In the genomic region with DNA sequence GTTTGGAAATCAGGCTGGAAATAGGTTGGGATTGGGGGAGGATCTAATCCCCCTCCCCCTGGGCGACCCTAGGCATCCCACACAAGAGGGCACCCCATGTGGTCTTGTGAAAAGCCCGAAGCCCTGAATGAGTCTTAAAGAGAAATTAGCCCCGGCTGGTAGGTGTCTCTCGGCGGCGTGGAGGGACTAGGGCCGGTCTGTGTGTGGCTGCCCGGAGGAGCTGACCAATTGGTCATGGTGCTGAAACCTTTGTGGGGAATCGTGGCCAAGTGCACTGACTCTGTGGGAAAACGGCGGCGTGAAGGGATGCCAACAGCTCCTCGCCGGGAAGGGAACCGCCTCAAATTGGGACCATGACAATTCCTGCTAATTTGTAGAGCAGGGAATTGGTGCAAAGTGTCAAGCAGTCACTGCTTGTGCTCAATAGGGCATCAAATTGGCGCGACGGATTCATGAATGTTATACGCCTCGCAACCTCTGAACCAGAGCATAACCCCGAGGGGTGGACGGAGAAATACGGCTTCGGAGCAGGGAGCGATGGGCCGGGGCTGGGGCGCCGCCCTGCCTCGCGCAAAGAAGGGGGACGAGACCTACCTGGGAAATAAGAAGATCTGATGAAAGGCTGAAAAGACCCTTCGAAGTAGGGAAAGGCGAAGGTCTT, we compare ENCODE assay signal across 8 cellular contexts. TPM values are rescaled to one million over a fixed set of nuclear protein-coding genes. Genes with fewer than 3 reads are reported as not detected.
DNase-seq lines count a peak whose midpoint lies in the region; ATAC-seq and TF ChIP-seq lines count a peak whose summit lies in the region.

No MANE protein-coding gene starts in this region.

- intact Hi-C loops in spleen (cut with DNase I; ENCODE audit: low total_unique reads) = no loop called here

- H3K27ac ChIP-seq in iPS-18a (ENCODE audit: low read length) (no peak overlapping the region), spleen (no peak overlapping the region)

- H3K27me3 Mint-ChIP-seq in activated naive CD4-positive, alpha-beta T cell treated with anti-CD3 and anti-CD28 coated beads, Interleukin-2, amount 10 ng/mL, durations not matched to agents 7 days and 5 days = peaks cover 97% of the 10 kb centered on the region

- H3K9ac ChIP-seq in adipocyte (ENCODE audit: low read length) (no peak overlapping the region), iPS-18a (ENCODE audit: low read length) (no peak overlapping the region)

- H3K4me1 Mint-ChIP-seq in activated naive CD4-positive, alpha-beta T cell treated with anti-CD3 and anti-CD28 coated beads, Interleukin-2, amount 10 ng/mL, durations not matched to agents 7 days and 5 days = peaks cover 41% of the 10 kb centered on the region

- peak overlapping the region; percentile 76 for H3K27ac Mint-ChIP-seq in activated naive CD4-positive, alpha-beta T cell treated with anti-CD3 and anti-CD28 coated beads, Interleukin-2, amount 10 ng/mL, durations not matched to agents 7 days and 5 days

- H3K36me3 ChIP-seq in adipocyte (ENCODE audit: control insufficient read depth, insufficient read depth, low read length, severe bottlenecking) = no peaks in the 10 kb centered on the region
- H3K36me3 ChIP-seq in iPS-18a (ENCODE audit: control insufficient read depth, low read depth, low read length) = no peaks in the 10 kb centered on the region
- no peaks in the 10 kb centered on the region for H3K36me3 ChIP-seq in spleen

- H3K4me3 Mint-ChIP-seq in activated naive CD4-positive, alpha-beta T cell treated with anti-CD3 and anti-CD28 coated beads, Interleukin-2, amount 10 ng/mL, durations not matched to agents 7 days and 5 days = peak overlapping the region; percentile 35

- CTCF ChIA-PET in activated naive CD4-positive, alpha-beta T cell treated with anti-CD3 and anti-CD28 coated beads, Interleukin-2, amount 10 ng/mL, durations not matched to agents 7 days and 5 days (lab: Charles Lee) = no interaction called here

- no peak for TF ChIP-seq POLR2A in spleen (IDR thresholded peaks at IDR 0.05)

- no peak for TF ChIP-seq CTCF in spleen (IDR thresholded peaks at IDR 0.05 in 8 of 11, conservative IDR thresholded peaks at IDR 0.05 in 3 of 11)

- peak; percentile 32 for DNase-seq in activated naive CD4-positive, alpha-beta T cell treated with anti-CD3 and anti-CD28 coated beads, Interleukin-2, amount 10 ng/mL, durations not matched to agents 7 days and 5 days
- no peak for DNase-seq in activated naive CD4-positive, alpha-beta T cell treated with anti-CD3 and anti-CD28 coated beads, Interleukin-2, amount 50 U/mL, for 16 hours
- DNase-seq in adipocyte (ENCODE audit: low read depth) (peak; percentile 82), spleen (no peak), AML-193 (lab: John Stamatoyannopoulos, UW) (no peak)
- peak; percentile 22 for DNase-seq in stimulated activated naive CD8-positive, alpha-beta T cell treated with anti-CD3 and anti-CD28 coated beads, Interleukin-15, Interleukin-2, amounts not matched to agents 100 U/mL and 50 U/mL, for 24 hours
- DNase-seq in stimulated activated CD4-positive, alpha-beta T cell treated with anti-CD3 and anti-CD28 coated beads, Interleukin-4, amount 100 ng/mL, for 4 hours = no peak

- H3K9me3 Mint-ChIP-seq in activated naive CD4-positive, alpha-beta T cell treated with anti-CD3 and anti-CD28 coated beads, Interleukin-2, amount 10 ng/mL, durations not matched to agents 7 days and 5 days = peaks cover 9% of the 10 kb centered on the region

- peaks cover 24% of the 10 kb centered on the region for H3K4me1 ChIP-seq in adipocyte (ENCODE audit: control insufficient read depth, insufficient read depth, low read length)
- H3K4me1 ChIP-seq in iPS-18a (ENCODE audit: control insufficient read depth, low read depth, low read length) = peaks cover 59% of the 10 kb centered on the region
- H3K4me1 ChIP-seq in spleen = peaks cover 6 to 34% (median 27%) of the 10 kb centered on the region in 6 donors

- H3K27me3 ChIP-seq in adipocyte (replicated peaks; ENCODE audit: control insufficient read depth, insufficient read depth, low read length) = peaks cover 72% of the 10 kb centered on the region
- peaks cover 100% of the 10 kb centered on the region for H3K27me3 ChIP-seq in iPS-18a (ENCODE audit: control insufficient read depth, insufficient read depth, low read length)
- peaks cover 22 to 100% (median 99%) of the 10 kb centered on the region in 7 donors for H3K27me3 ChIP-seq in spleen (replicated peaks in 1 of 7)

- ATAC-seq in stimulated activated naive CD8-positive, alpha-beta T cell treated with anti-CD3 and anti-CD28 coated beads, Interleukin-15, Interleukin-2, amounts not matched to agents 100 U/mL and 50 U/mL, for 24 hours = no peak

- peaks cover 7% of the 10 kb centered on the region for H3K9me3 ChIP-seq in adipocyte (ENCODE audit: control insufficient read depth, low read length)
- H3K9me3 ChIP-seq in iPS-18a (ENCODE audit: control insufficient read depth, low read depth, low read length) = no peaks in the 10 kb centered on the region
- H3K9me3 ChIP-seq in spleen = peaks cover 0 to 13% (median 0%) of the 10 kb centered on the region in 8 donors

- WGBS in spleen, 5 donors = 6 to 15% (median 11%) methylated on average over 27 to 33 of the region's 33 CpGs

- peaks cover 23% of the 10 kb centered on the region for H3K36me3 Mint-ChIP-seq in activated naive CD4-positive, alpha-beta T cell treated with anti-CD3 and anti-CD28 coated beads, Interleukin-2, amount 10 ng/mL, durations not matched to agents 7 days and 5 days

- no peak overlapping the region for H3K4me3 ChIP-seq in adipocyte (ENCODE audit: low read length)
- H3K4me3 ChIP-seq in iPS-18a (ENCODE audit: low read length) = peak overlapping the region; percentile 4
- no peak overlapping the region for H3K4me3 ChIP-seq in spleen

RNA-seq across cellular contexts. Expression of gene DBX1, which starts 1.5 kb away (rescaled TPM):
- not detected for total RNA-seq in spleen
- not detected for polyA plus RNA-seq in spleen

Comparison
In these comparisons a context has a peak if more than half of its experiments do, and no peak if none do; other contexts are left out.
1. DNase-seq: peak in activated naive CD4-positive, alpha-beta T cell treated with anti-CD3 and anti-CD28 coated beads, Interleukin-2, amount 10 ng/mL, durations not matched to agents 7 days and 5 days (single experiment), adipocyte (single experiment) and stimulated activated naive CD8-positive, alpha-beta T cell treated with anti-CD3 and anti-CD28 coated beads, Interleukin-15, Interleukin-2, amounts not matched to agents 100 U/mL and 50 U/mL, for 24 hours (single experiment); none in activated naive CD4-positive, alpha-beta T cell treated with anti-CD3 and anti-CD28 coated beads, Interleukin-2, amount 50 U/mL, for 16 hours (single experiment), stimulated activated CD4-positive, alpha-beta T cell treated with anti-CD3 and anti-CD28 coated beads, Interleukin-4, amount 100 ng/mL, for 4 hours (0 of 2), spleen (single experiment) and AML-193 (0 of 2).